Comparison of ENCODE assay signal across 8 cellular contexts in genomic region chr2:220847587-220847986, GRCh38.
DNase-seq lines count a peak whose midpoint lies in the region; ATAC-seq, FAIRE-seq and TF ChIP-seq lines count a peak whose summit lies in the region.

No MANE protein-coding gene starts in this region.

- H3K9me3 ChIP-seq in esophagus muscularis mucosa, result no peaks in the 10 kb centered on the region

- no peak for TF ChIP-seq EP300 in esophagus muscularis mucosa (IDR thresholded peaks at IDR 0.05)

- H3K4me1 ChIP-seq in esophagus muscularis mucosa, result no peaks in the 10 kb centered on the region

- no peak overlapping the region for H3K27ac ChIP-seq in esophagus muscularis mucosa (replicated peaks in 1 of 4)

- H3K27me3 ChIP-seq in bronchial epithelial cell (ENCODE audit: control insufficient read depth, insufficient read depth, low read length) (no peaks in the 10 kb centered on the region), esophagus muscularis mucosa (no peaks in the 10 kb centered on the region)

- H3K36me3 ChIP-seq in bronchial epithelial cell (ENCODE audit: control insufficient read depth, insufficient read depth, low read length) (no peaks in the 10 kb centered on the region), esophagus muscularis mucosa (no peaks in the 10 kb centered on the region)

- intact Hi-C loops in esophagus muscularis mucosa (cut with DNase I), result no loop called here

- no peak for ATAC-seq in GM19452 (IDR thresholded peaks at IDR 0.05; ENCODE audit: unreplicated experiment)

- no peak for TF ChIP-seq CTCF in bronchial epithelial cell (IDR thresholded peaks at IDR 0.05; ENCODE audit: insufficient read depth, low read length, severe bottlenecking)
- no peak for TF ChIP-seq CTCF in esophagus muscularis mucosa (IDR thresholded peaks at IDR 0.05)

- DNase-seq in DMS53 (lab: John Stamatoyannopoulos, UW) (peak; percentile 71), NCI-H1417 treated with DMSO at 0.1 percent for 48 hours (lab: John Stamatoyannopoulos, UW) (peak; percentile 11), bronchial epithelial cell (ENCODE audit: low read depth) (peak; percentile 96), myocyte (ENCODE audit: low read depth) (peak; percentile 43), NCI-H187 (lab: John Stamatoyannopoulos, UW) (no peak), cerebellar cortex (ENCODE audit: low spot score) (no peak), esophagus muscularis mucosa (ENCODE audit: extremely low spot score) (no peak)

- TF ChIP-seq POLR2A in esophagus muscularis mucosa (IDR thresholded peaks at IDR 0.05; ENCODE audit: low read depth), result no peak

- H3K4me3 ChIP-seq in bronchial epithelial cell (ENCODE audit: low read depth, low read length), result no peak overlapping the region
- H3K4me3 ChIP-seq in esophagus muscularis mucosa, result no peak overlapping the region

- WGBS in esophagus muscularis mucosa, result 59% methylated on average over 4 of the region's 4 CpGs

- peak; percentile 91 for FAIRE-seq in bronchial epithelial cell (lab: Jason Lieb, UNC)

Comparison
In these comparisons a context has a peak if more than half of its experiments do, and no peak if none do; other contexts are left out.
1. DNase-seq: peak in DMS53 (single experiment), NCI-H1417 treated with DMSO at 0.1 percent for 48 hours (single experiment), bronchial epithelial cell (single experiment) and myocyte (single experiment); none in NCI-H187 (0 of 2), cerebellar cortex (single experiment) and esophagus muscularis mucosa (single experiment).